Comparison of ENCODE assay signal across 19 cellular contexts in genomic region chr19:1901940-1902404, GRCh38. TPM values are rescaled to one million over a fixed set of nuclear protein-coding genes. Genes with fewer than 3 reads are reported as not detected.
DNase-seq lines count a peak whose midpoint lies in the region; ATAC-seq, FAIRE-seq and TF ChIP-seq lines count a peak whose summit lies in the region.
"Had no signal": no experiment of that assay in that cellular context is flagged by ENCODE, and none has a peak within 500 bp of the region (broad histone marks: within the 10 kb centered on the region; RNA-seq: fewer than 3 reads in every experiment).

No MANE protein-coding gene starts in this region.

- TF ChIP-seq CTCF in heart right ventricle (IDR thresholded peaks at IDR 0.05) (no peak), H1 (IDR thresholded peaks at IDR 0.05; ENCODE audit: control extremely low read depth in 1 of 3, insufficient read depth in 1 of 3, low read depth in 1 of 3, low read length in 3 of 3) (no peak), upper lobe of right lung (IDR thresholded peaks at IDR 0.05) (no peak), MM.1S (IDR thresholded peaks at IDR 0.05; ENCODE audit: low read length) (no peak)

- H3K4me3 ChIP-seq in heart right ventricle (no peak overlapping the region), H1 (ENCODE audit: extremely low read depth in 1 of 4, insufficient read depth in 2 of 4, low read depth in 3 of 4, low read length in 4 of 4) (no peak overlapping the region), upper lobe of right lung (no peak overlapping the region), MM.1S (ENCODE audit: low read length) (no peak overlapping the region)
- H3K4me3 ChIP-seq: mucosa of descending colon, pancreas had no signal

- H2BK20ac ChIP-seq in H1 (ENCODE audit: low read length), result no peak overlapping the region

- H3K9me3 Mint-ChIP-seq in naive thymus-derived CD8-positive, alpha-beta T cell, result no peaks in the 10 kb centered on the region

- peak overlapping the region in 1 of 10 donors; percentile 74 for H3K27ac Mint-ChIP-seq in naive thymus-derived CD8-positive, alpha-beta T cell

- 0 out of 2 replicates have a peak overlapping the region, but pooled peaks have one; percentile 24 for H2AK5ac ChIP-seq in H1 (ENCODE audit: low read depth, low read length)

- no peak overlapping the region for H3K18ac ChIP-seq in H1 (ENCODE audit: extremely low read depth, low read length)

- no peak overlapping the region for H3K23ac ChIP-seq in H1 (ENCODE audit: insufficient read length)

- FAIRE-seq in H1 (lab: Jason Lieb, UNC), result no peak
- FAIRE-seq: G401.6, pancreas had no signal

- no peak for TF ChIP-seq RAD21 in H1 (IDR thresholded peaks at IDR 0.05 in 1 of 2, conservative IDR thresholded peaks at IDR 0.05 in 1 of 2; ENCODE audit: low read depth in 2 of 2, low read length in 2 of 2)

- H3K4me1 ChIP-seq in heart right ventricle (peaks cover 0 to 65% (median 17%) of the 10 kb centered on the region in 9 donors), H1 (replicated peaks in 1 of 4; ENCODE audit: control insufficient read depth in 3 of 4, insufficient read depth in 4 of 4, low read length in 3 of 4) (peaks cover 0 to 9% (median 8%) of the 10 kb centered on the region in 4 experiments; a peak in 5 of 7 replicates), upper lobe of right lung (peaks cover 14% of the 10 kb centered on the region), MM.1S (ENCODE audit: low read length) (peaks cover 29% of the 10 kb centered on the region)

- no peak overlapping the region for H2BK5ac ChIP-seq in H1 (ENCODE audit: low read depth, low read length)

- H3K27me3 ChIP-seq in heart right ventricle (no peaks in the 10 kb centered on the region), H1 (replicated peaks in 1 of 4; ENCODE audit: control insufficient read depth in 3 of 4, extremely low read depth in 1 of 4, insufficient read depth in 3 of 4, low read length in 3 of 4) (no peaks in the 10 kb centered on the region), upper lobe of right lung (no peaks in the 10 kb centered on the region), MM.1S (replicated peaks; ENCODE audit: insufficient read depth, low read length) (no peaks in the 10 kb centered on the region)
- H3K27me3 ChIP-seq: brain microvascular endothelial cell, pancreas had no signal

- H3K56ac ChIP-seq in H1 (replicated peaks; ENCODE audit: insufficient read length, low read depth, low read length), result no peak overlapping the region

- 87 to 88% methylated on average over 16 of the region's 16 CpGs for WGBS in heart right ventricle, 2 donors
- WGBS in H1 (ENCODE audit: extremely low coverage in 1 of 2, insufficient coverage in 1 of 2, insufficient read length in 1 of 2, insufficient replicate concordance in 2 of 2, low coverage in 1 of 2, low lambda C conversion rate in 2 of 2, missing lambda C conversion rate in 1 of 2), 2 experiments, result 95% methylated on average over 16 of the region's 16 CpGs; no CpG with 5 or more reads in 1 of the 2 experiments

- H4K5ac ChIP-seq in H1 (ENCODE audit: insufficient read length, low read depth, low read length), result no peak overlapping the region

- H3K4me1 Mint-ChIP-seq in naive thymus-derived CD8-positive, alpha-beta T cell, result peaks cover 7 to 52% (median 33%) of the 10 kb centered on the region in 4 donors

- no peaks in the 10 kb centered on the region for H3K27me3 Mint-ChIP-seq in naive thymus-derived CD8-positive, alpha-beta T cell

- H3K23me2 ChIP-seq in H1 (ENCODE audit: low read depth, low read length), result peaks cover 3% of the 10 kb centered on the region

- H2BK12ac ChIP-seq in H1 (ENCODE audit: low read depth, low read length), result 0 out of 2 replicates have a peak overlapping the region, but pooled peaks have one; percentile 39

- H2AFZ ChIP-seq in H1 (ENCODE audit: low read length) (no peak overlapping the region), MM.1S (ENCODE audit: low read length) (no peak overlapping the region)

- no peak for ATAC-seq in Right ventricle myocardium inferior
- no peak for ATAC-seq in heart right ventricle
- peak; percentile 1 for ATAC-seq in upper lobe of right lung
- ATAC-seq in naive thymus-derived CD8-positive, alpha-beta T cell, result no peak
- ATAC-seq: mucosa of descending colon, pancreas had no signal

- H3K14ac ChIP-seq in H1 (ENCODE audit: insufficient read length), result no peak overlapping the region

- CTCF ChIA-PET in H1 (lab: Charles Lee; ENCODE audit: partially characterized antibody), result interaction anchor here (0.6 to 2.6 kb wide), 5 partner anchors 28 to 135 kb away, joined by 3 to 10 read pairs (median 6); no protein-coding TSS in a partner anchor

- H3F3A ChIP-seq in MM.1S (ENCODE audit: insufficient read depth, low read length), result peaks cover 39% of the 10 kb centered on the region

- no peak overlapping the region for H3K4ac ChIP-seq in H1 (replicated peaks; ENCODE audit: insufficient read length, low read depth, low read length)

- H3K9me2 ChIP-seq in MM.1S (replicated peaks; ENCODE audit: insufficient read depth, low read length), result no peaks in the 10 kb centered on the region

- H3K9ac ChIP-seq in H1 (replicated peaks in 1 of 4; ENCODE audit: extremely low read depth in 1 of 4, low read depth in 3 of 4, low read length in 3 of 4), result no peak overlapping the region
- H3K9ac ChIP-seq in MM.1S (ENCODE audit: low read length), result no peak overlapping the region

- no peaks in the 10 kb centered on the region for H3K36me3 ChIP-seq in heart right ventricle
- 0 out of 8 replicates have a peak, but pooled peaks cover 0 to 4% (median 0%) of the 10 kb centered on the region in 4 experiments for H3K36me3 ChIP-seq in H1 (ENCODE audit: control insufficient read depth in 2 of 4, insufficient read depth in 4 of 4, low read length in 3 of 4)
- no peaks in the 10 kb centered on the region for H3K36me3 ChIP-seq in upper lobe of right lung
- H3K36me3 ChIP-seq in MM.1S (replicated peaks; ENCODE audit: insufficient read depth, low read length), result no peaks in the 10 kb centered on the region
- H3K36me3 ChIP-seq: brain microvascular endothelial cell, pancreas had no signal

- POLR2A ChIA-PET in H1 (lab: Charles Lee; ENCODE audit: partially characterized antibody), result interaction anchor here (0.6 to 2.3 kb wide), 5 partner anchors 10 to 150 kb away, joined by 3 to 10 read pairs (median 3); partner anchors contain the start of gene MKNK2
- POLR2A ChIA-PET in naive thymus-derived CD8-positive, alpha-beta T cell (lab: Charles Lee), result interaction anchor here (0.8 to 2.5 kb wide), 3 partner anchors 17 to 27 kb away, joined by 4 to 12 read pairs (median 6); partner anchors contain the start of gene ABHD17A

- no peak overlapping the region for H3K4me2 ChIP-seq in H1 (ENCODE audit: insufficient read depth in 1 of 2, low read depth in 2 of 2, low read length in 2 of 2)
- H3K4me2 ChIP-seq in MM.1S (ENCODE audit: low read depth, low read length), result no peak overlapping the region

- no peaks in the 10 kb centered on the region for H3K36me3 Mint-ChIP-seq in naive thymus-derived CD8-positive, alpha-beta T cell

- no peaks in the 10 kb centered on the region for H4K20me1 ChIP-seq in H1 (replicated peaks in 1 of 2; ENCODE audit: control insufficient read depth in 1 of 2, insufficient read depth in 2 of 2, low read length in 2 of 2)
- no peaks in the 10 kb centered on the region for H4K20me1 ChIP-seq in MM.1S (ENCODE audit: insufficient read depth, low read length)

- intact Hi-C loops in Right ventricle myocardium inferior (cut with DNase I) (no loop called here), heart right ventricle (cut with DNase I) (no loop called here), upper lobe of right lung (cut with DNase I) (no loop called here)

- no peak overlapping the region; the same call in 1 of the 2 replicates for H4K8ac ChIP-seq in H1 (ENCODE audit: extremely low read depth, insufficient read depth, low read length)

- H3K27ac ChIP-seq in heart right ventricle (peak overlapping the region in 4 of 10 donors; percentile 1 to 93 (median 28)), H1 (ENCODE audit: low read depth, low read length) (no peak overlapping the region), upper lobe of right lung (peak overlapping the region; percentile 75), MM.1S (ENCODE audit: low read length) (no peak overlapping the region)
- H3K27ac ChIP-seq: brain microvascular endothelial cell had no signal

- no peak for TF ChIP-seq EP300 in H1 (IDR thresholded peaks at IDR 0.05; ENCODE audit: borderline replicate concordance in 1 of 2, low read depth in 2 of 2, low read length in 2 of 2)

- H3K9me3 ChIP-seq in heart right ventricle (no peaks in the 10 kb centered on the region), H1 (ENCODE audit: insufficient read depth in 2 of 2, low read depth in 1 of 2, low read length in 1 of 2) (no peaks in the 10 kb centered on the region), upper lobe of right lung (no peaks in the 10 kb centered on the region), MM.1S (replicated peaks; ENCODE audit: insufficient read depth, low read length) (no peaks in the 10 kb centered on the region)
- H3K9me3 ChIP-seq: Caco-2, mucosa of descending colon, pancreas had no signal

- peaks cover 0 to 14% of the 10 kb centered on the region in 2 experiments; a peak in 2 of 4 replicates for H3K79me2 ChIP-seq in H1 (ENCODE audit: control insufficient read depth in 1 of 2, insufficient read depth in 2 of 2, low read length in 2 of 2)
- H3K79me2 ChIP-seq in MM.1S (ENCODE audit: low read length), result peaks cover 15% of the 10 kb centered on the region

- no peak overlapping the region for H2BK120ac ChIP-seq in H1 (replicated peaks; ENCODE audit: low read depth, low read length)

- peak overlapping the region in 1 of 10 donors; percentile 7 for H3K4me3 Mint-ChIP-seq in naive thymus-derived CD8-positive, alpha-beta T cell

- no peak overlapping the region for H4K91ac ChIP-seq in H1 (replicated peaks; ENCODE audit: insufficient read length, low read length)

- TF ChIP-seq POLR2A in H1 (IDR thresholded peaks at IDR 0.05; ENCODE audit: control extremely low read depth in 1 of 2, low read depth in 2 of 2, low read length in 2 of 2), result no peak

- H3K79me1 ChIP-seq in H1 (ENCODE audit: low read depth, low read length), result peaks cover 4% of the 10 kb centered on the region; the same call in 1 of the 2 replicates

- H2BK15ac ChIP-seq in H1 (ENCODE audit: low read length), result no peak overlapping the region

- DNase-seq in Right ventricle myocardium inferior (ENCODE audit: missing footprints) (peak; percentile 76), heart right ventricle (no peak), H1 (ENCODE audit: low read depth in 1 of 2, low spot score in 2 of 2) (no peak), mucosa of gallbladder (ENCODE audit: low spot score) (peak; percentile 48), upper lobe of right lung (no peak), NCI-H2171 (lab: John Stamatoyannopoulos, UW) (no peak), MM.1S (no peak)
- no peak for DNase-seq in naive thymus-derived CD8-positive, alpha-beta T cell
- DNase-seq: ACHN; activated naive CD4-positive, alpha-beta T cell treated with Interleukin-2 at 50 U/mL for 16 hours; brain microvascular endothelial cell; Caco-2; KBM-7; NCI-H146; NCI-H510A treated with DMSO at 0.1 percent for 48 hours; SW 1271 had no signal

RNA-seq across cellular contexts. Expression of gene ADAT3, which starts 3.2 kb away (rescaled TPM):
- total RNA-seq in Right ventricle myocardium inferior, result 1.6 TPM
- 1 to 10 TPM in 9 of 10 donors, under 1 TPM in 1; 0.94 to 3.2 (median 1.4) TPM for total RNA-seq in heart right ventricle
- polyA plus RNA-seq in heart right ventricle, result 1 to 10 TPM; 2.0 to 4.3 TPM
- 10.2 and 10.8 TPM in 2 replicates for total RNA-seq in H1 (2021; fragmentation: NEBNext Ultra II Directional; extraction: Animal tissue kit (Norgen Biotek cat#: 25700))
- 5.4 and 9.8 TPM in 2 replicates for polyA plus RNA-seq in H1 (2011; rRNA removed)
- 3.8 TPM for polyA plus RNA-seq in H1 (2011; cell fraction: cytosol; rRNA removed)
- polyA plus RNA-seq in H1 (2011; cell fraction: nucleus; rRNA removed), result 8.3 TPM
- polyA plus RNA-seq in H1 (2012, experiment 1 of 2), result 2.4 to 6.3 TPM (median 5.5 TPM) in 4 replicates
- 4.1 TPM for polyA plus RNA-seq in H1 (2012, experiment 2 of 2)
- 7.0 TPM for polyA plus RNA-seq in H1 (2013, experiment 1 of 2)
- polyA plus RNA-seq in H1 (2013, experiment 2 of 2), result 6.6 TPM
- polyA minus RNA-seq in H1 (2011; rRNA and poly(A)+ RNA removed), result 1.0 TPM in 1 of 2 replicates, not detected in the other
- polyA minus RNA-seq in H1 (2011; cell fraction: cytosol; rRNA and poly(A)+ RNA removed), result 7.4 TPM
- 7.8 TPM for polyA minus RNA-seq in H1 (2011; cell fraction: nucleus; rRNA and poly(A)+ RNA removed)
- 10.6 TPM for total RNA-seq in mucosa of gallbladder
- total RNA-seq in upper lobe of right lung, result 6.3 TPM
- 1 to 10 TPM; 4.2 to 4.5 TPM for total RNA-seq in naive thymus-derived CD8-positive, alpha-beta T cell
- polyA plus RNA-seq in naive thymus-derived CD8-positive, alpha-beta T cell, result 1 to 10 TPM; 1.9 to 3.6 (median 3.6) TPM

RNA-seq across cellular contexts. Expression of gene SCAMP4, which starts 3.2 kb away (rescaled TPM):
- total RNA-seq in Right ventricle myocardium inferior, result 17.9 TPM
- 10 to 100 TPM; 11.7 to 24.2 (median 14.4) TPM for total RNA-seq in heart right ventricle
- 10 to 100 TPM; 17.0 to 22.1 TPM for polyA plus RNA-seq in heart right ventricle
- 61.4 and 65.7 TPM in 2 replicates for total RNA-seq in H1 (2021; fragmentation: NEBNext Ultra II Directional; extraction: Animal tissue kit (Norgen Biotek cat#: 25700))
- polyA plus RNA-seq in H1 (2011; rRNA removed), result 17.1 and 39.6 TPM in 2 replicates
- polyA plus RNA-seq in H1 (2011; cell fraction: cytosol; rRNA removed), result 24.4 TPM
- polyA plus RNA-seq in H1 (2011; cell fraction: nucleus; rRNA removed), result 75.6 TPM
- polyA plus RNA-seq in H1 (2012, experiment 1 of 2), result 35.8 to 66.0 TPM (median 58.3 TPM) in 4 replicates
- polyA plus RNA-seq in H1 (2012, experiment 2 of 2), result 37.8 TPM
- 58.4 TPM for polyA plus RNA-seq in H1 (2013, experiment 1 of 2)
- polyA plus RNA-seq in H1 (2013, experiment 2 of 2), result 60.6 TPM
- polyA minus RNA-seq in H1 (2011; rRNA and poly(A)+ RNA removed), result 20.5 TPM in 2 replicates
- polyA minus RNA-seq in H1 (2011; cell fraction: cytosol; rRNA and poly(A)+ RNA removed), result 26.4 TPM
- 39.3 TPM for polyA minus RNA-seq in H1 (2011; cell fraction: nucleus; rRNA and poly(A)+ RNA removed)
- 89.3 TPM for total RNA-seq in mucosa of gallbladder
- total RNA-seq in upper lobe of right lung, result 73.2 TPM
- 10 to 100 TPM; 20.7 to 23.4 TPM for total RNA-seq in naive thymus-derived CD8-positive, alpha-beta T cell
- 10 to 100 TPM; 12.1 to 15.5 (median 12.5) TPM for polyA plus RNA-seq in naive thymus-derived CD8-positive, alpha-beta T cell

RNA-seq across cellular contexts. Expression of gene ABHD17A, which starts 16.7 kb away (rescaled TPM):
- 61.5 TPM for total RNA-seq in Right ventricle myocardium inferior
- 10 to 100 TPM; 45.1 to 68.0 (median 57.0) TPM for total RNA-seq in heart right ventricle
- polyA plus RNA-seq in heart right ventricle, result 100 to 1,000 TPM in 1 of 2 donors, 10 to 100 TPM in 1; 93.6 to 185 TPM
- 41.2 and 45.3 TPM in 2 replicates for total RNA-seq in H1 (2021; fragmentation: NEBNext Ultra II Directional; extraction: Animal tissue kit (Norgen Biotek cat#: 25700))
- polyA plus RNA-seq in H1 (2011; rRNA removed), result 87.4 and 98.0 TPM in 2 replicates
- polyA plus RNA-seq in H1 (2011; cell fraction: cytosol; rRNA removed), result 60.4 TPM
- polyA plus RNA-seq in H1 (2011; cell fraction: nucleus; rRNA removed), result 86.1 TPM
- 15.8 to 35.0 TPM (median 33.1 TPM) in 4 replicates for polyA plus RNA-seq in H1 (2012, experiment 1 of 2)
- 33.7 TPM for polyA plus RNA-seq in H1 (2012, experiment 2 of 2)
- polyA plus RNA-seq in H1 (2013, experiment 1 of 2), result 35.1 TPM
- polyA plus RNA-seq in H1 (2013, experiment 2 of 2), result 34.7 TPM
- polyA minus RNA-seq in H1 (2011; rRNA and poly(A)+ RNA removed), result 8.1 and 11.4 TPM in 2 replicates
- polyA minus RNA-seq in H1 (2011; cell fraction: cytosol; rRNA and poly(A)+ RNA removed), result 24.5 TPM
- polyA minus RNA-seq in H1 (2011; cell fraction: nucleus; rRNA and poly(A)+ RNA removed), result 18.1 TPM
- total RNA-seq in mucosa of gallbladder, result 85.2 TPM
- 76.1 TPM for total RNA-seq in upper lobe of right lung
- total RNA-seq in naive thymus-derived CD8-positive, alpha-beta T cell, result 100 to 1,000 TPM; 106 to 109 TPM
- 100 to 1,000 TPM; 153 to 207 (median 155) TPM for polyA plus RNA-seq in naive thymus-derived CD8-positive, alpha-beta T cell

RNA-seq across cellular contexts. Expression of gene KLF16, which starts 38.6 kb away (rescaled TPM):
- 11.0 TPM for total RNA-seq in Right ventricle myocardium inferior
- total RNA-seq in heart right ventricle, result 10 to 100 TPM in 4 of 10 donors, 1 to 10 TPM in 6; 5.0 to 13.4 (median 7.6) TPM
- polyA plus RNA-seq in heart right ventricle, result 1 to 10 TPM; 4.0 to 8.6 TPM
- 45.9 and 53.2 TPM in 2 replicates for total RNA-seq in H1 (2021; fragmentation: NEBNext Ultra II Directional; extraction: Animal tissue kit (Norgen Biotek cat#: 25700))
- 14.3 and 44.7 TPM in 2 replicates for polyA plus RNA-seq in H1 (2011; rRNA removed)
- 15.0 TPM for polyA plus RNA-seq in H1 (2011; cell fraction: cytosol; rRNA removed)
- 29.0 TPM for polyA plus RNA-seq in H1 (2011; cell fraction: nucleus; rRNA removed)
- 15.6 to 26.7 TPM (median 23.8 TPM) in 4 replicates for polyA plus RNA-seq in H1 (2012, experiment 1 of 2)
- polyA plus RNA-seq in H1 (2012, experiment 2 of 2), result 21.5 TPM
- 27.2 TPM for polyA plus RNA-seq in H1 (2013, experiment 1 of 2)
- polyA plus RNA-seq in H1 (2013, experiment 2 of 2), result 28.5 TPM
- polyA minus RNA-seq in H1 (2011; rRNA and poly(A)+ RNA removed), result 1.1 and 2.2 TPM in 2 replicates
- 32.1 TPM for polyA minus RNA-seq in H1 (2011; cell fraction: cytosol; rRNA and poly(A)+ RNA removed)
- 10.4 TPM for polyA minus RNA-seq in H1 (2011; cell fraction: nucleus; rRNA and poly(A)+ RNA removed)
- total RNA-seq in mucosa of gallbladder, result 23.2 TPM
- total RNA-seq in upper lobe of right lung, result 28.0 TPM
- total RNA-seq in naive thymus-derived CD8-positive, alpha-beta T cell, result 10 to 100 TPM; 18.5 to 19.9 TPM
- under 1 TPM; 0.23 to 0.84 (median 0.36) TPM for polyA plus RNA-seq in naive thymus-derived CD8-positive, alpha-beta T cell

RNA-seq across cellular contexts. Expression of gene CSNK1G2, which starts 39.0 kb away (rescaled TPM):
- total RNA-seq in Right ventricle myocardium inferior, result 23.6 TPM
- total RNA-seq in heart right ventricle, result 10 to 100 TPM; 17.7 to 32.4 (median 23.7) TPM
- polyA plus RNA-seq in heart right ventricle, result 10 to 100 TPM; 30.5 to 35.2 TPM
- total RNA-seq in H1 (2021; fragmentation: NEBNext Ultra II Directional; extraction: Animal tissue kit (Norgen Biotek cat#: 25700)), result 99.5 and 108 TPM in 2 replicates
- polyA plus RNA-seq in H1 (2011; rRNA removed), result 130 and 184 TPM in 2 replicates
- 123 TPM for polyA plus RNA-seq in H1 (2011; cell fraction: cytosol; rRNA removed)
- 379 TPM for polyA plus RNA-seq in H1 (2011; cell fraction: nucleus; rRNA removed)
- 99.6 to 116 TPM (median 105 TPM) in 4 replicates for polyA plus RNA-seq in H1 (2012, experiment 1 of 2)
- polyA plus RNA-seq in H1 (2012, experiment 2 of 2), result 147 TPM
- 141 TPM for polyA plus RNA-seq in H1 (2013, experiment 1 of 2)
- 142 TPM for polyA plus RNA-seq in H1 (2013, experiment 2 of 2)
- 46.6 and 71.7 TPM in 2 replicates for polyA minus RNA-seq in H1 (2011; rRNA and poly(A)+ RNA removed)
- polyA minus RNA-seq in H1 (2011; cell fraction: cytosol; rRNA and poly(A)+ RNA removed), result 61.9 TPM
- polyA minus RNA-seq in H1 (2011; cell fraction: nucleus; rRNA and poly(A)+ RNA removed), result 59.6 TPM
- 77.5 TPM for total RNA-seq in mucosa of gallbladder
- 60.6 TPM for total RNA-seq in upper lobe of right lung
- total RNA-seq in naive thymus-derived CD8-positive, alpha-beta T cell, result 100 to 1,000 TPM; 168 to 175 TPM
- 10 to 100 TPM; 25.4 to 67.6 (median 26.4) TPM for polyA plus RNA-seq in naive thymus-derived CD8-positive, alpha-beta T cell

Comparison
In these comparisons a context has a peak if more than half of its experiments do, and no peak if none do; other contexts are left out.
1. DNase-seq: peak in Right ventricle myocardium inferior (single experiment) and mucosa of gallbladder (single experiment); none in heart right ventricle (0 of 2), H1 (0 of 2), upper lobe of right lung (single experiment), naive thymus-derived CD8-positive, alpha-beta T cell (0 of 10), NCI-H2171 (single experiment) and MM.1S (single experiment).